Comparison of ENCODE assay signal across 8 cellular contexts in the genomic region with DNA sequence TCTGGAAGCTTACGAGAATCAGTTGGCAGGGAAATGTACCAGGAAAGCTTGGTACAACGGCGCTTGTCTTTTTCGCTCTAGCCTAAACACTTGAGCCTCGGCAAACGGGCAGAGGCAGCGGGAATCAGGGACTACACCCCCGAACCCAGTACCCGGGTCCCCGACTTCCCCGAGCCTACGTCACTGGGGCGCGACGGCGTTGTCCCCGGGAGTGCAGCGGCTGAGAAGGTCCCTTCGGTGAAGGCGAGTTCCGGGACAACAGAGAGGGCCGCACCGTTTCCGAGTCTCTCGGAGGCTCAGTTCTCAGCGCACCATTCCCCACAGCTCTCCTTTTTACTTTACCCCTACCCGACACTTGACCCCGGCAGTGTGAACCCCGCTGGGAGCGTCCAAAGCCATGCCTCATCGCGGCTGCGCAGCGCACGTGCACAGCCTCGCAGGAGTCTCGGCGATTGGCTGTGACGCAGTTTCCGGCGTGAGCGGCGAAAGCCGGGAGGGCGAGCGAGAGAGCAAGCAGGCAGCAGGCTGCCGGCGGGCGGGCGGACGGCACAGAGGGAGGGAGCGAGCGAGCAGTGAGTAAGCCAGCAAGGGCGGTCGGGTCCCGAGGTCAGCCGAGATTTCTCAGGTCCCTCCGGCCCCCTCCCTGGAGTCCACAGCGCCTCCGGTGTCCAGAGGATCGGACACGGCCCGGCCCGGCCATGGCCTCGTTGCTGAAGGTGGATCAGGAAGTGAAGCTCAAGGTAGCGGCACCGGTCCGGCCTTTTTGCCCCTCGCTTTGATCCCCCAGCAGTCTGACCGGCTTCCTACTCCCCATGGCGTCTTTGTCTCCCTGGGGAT. TPM values are rescaled to one million over a fixed set of nuclear protein-coding genes. Genes with fewer than 3 reads are reported as not detected.
DNase-seq lines count a peak whose midpoint lies in the region; ATAC-seq lines count a peak whose summit lies in the region.

A gene with protein sequence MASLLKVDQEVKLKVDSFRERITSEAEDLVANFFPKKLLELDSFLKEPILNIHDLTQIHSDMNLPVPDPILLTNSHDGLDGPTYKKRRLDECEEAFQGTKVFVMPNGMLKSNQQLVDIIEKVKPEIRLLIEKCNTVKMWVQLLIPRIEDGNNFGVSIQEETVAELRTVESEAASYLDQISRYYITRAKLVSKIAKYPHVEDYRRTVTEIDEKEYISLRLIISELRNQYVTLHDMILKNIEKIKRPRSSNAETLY (plus strand): TSS at position 464 of the 837 bp plus-strand sequence. CDS start 235 bp downstream, at position 699.

- H3K4me1 ChIP-seq in endocrine pancreas (ENCODE audit: control insufficient read depth, insufficient read depth, low read length): peaks cover 13% of the 10 kb centered on the region

- no peaks in the 10 kb centered on the region for H3K27me3 ChIP-seq in endocrine pancreas (ENCODE audit: control insufficient read depth, insufficient read depth, low read length)

- peaks cover 29% of the 10 kb centered on the region for H3K4me1 Mint-ChIP-seq in activated CD8-positive, alpha-beta memory T cell treated with anti-CD3 and anti-CD28 coated beads, Interleukin-2, amount 10 ng/mL, durations not matched to agents 7 days and 5 days

- CTCF ChIA-PET in activated CD8-positive, alpha-beta memory T cell treated with anti-CD3 and anti-CD28 coated beads, Interleukin-2, amount 10 ng/mL, durations not matched to agents 7 days and 5 days (lab: Charles Lee): interaction anchor here (0.9 to 3.9 kb wide), 12 partner anchors 9 to 255 kb away, joined by 3 to 33 read pairs (median 4); partner anchors contain the start of genes AOC2, BECN1, PSMC3IP and RPL27

- peak within 1 kb of the TSS; percentile 99 for H3K9ac ChIP-seq in endocrine pancreas (ENCODE audit: control insufficient read depth, insufficient read depth, low read length)

- peak within 1 kb of the TSS; percentile 97 for H3K27ac Mint-ChIP-seq in activated CD8-positive, alpha-beta memory T cell treated with anti-CD3 and anti-CD28 coated beads, Interleukin-2, amount 10 ng/mL, durations not matched to agents 7 days and 5 days

- peak within 1 kb of the TSS; percentile 88 for H3K4me3 ChIP-seq in endocrine pancreas (ENCODE audit: control insufficient read depth, insufficient read depth, low read length)

- ATAC-seq in GM19468 (IDR thresholded peaks at IDR 0.05; ENCODE audit: extremely low read depth, unreplicated experiment): peak; percentile 59
- peak; percentile 94 for ATAC-seq in activated CD8-positive, alpha-beta memory T cell treated with anti-CD3 and anti-CD28 coated beads, Interleukin-2, amount 10 ng/mL, durations not matched to agents 7 days and 5 days

- H3K4me3 Mint-ChIP-seq in activated CD8-positive, alpha-beta memory T cell treated with anti-CD3 and anti-CD28 coated beads, Interleukin-2, amount 10 ng/mL, durations not matched to agents 7 days and 5 days: peak within 1 kb of the TSS; percentile 91

- H3K27me3 Mint-ChIP-seq in activated CD8-positive, alpha-beta memory T cell treated with anti-CD3 and anti-CD28 coated beads, Interleukin-2, amount 10 ng/mL, durations not matched to agents 7 days and 5 days: peaks cover 3% of the 10 kb centered on the region

- peaks cover 8% of the 10 kb centered on the region for H3K36me3 ChIP-seq in endocrine pancreas (ENCODE audit: control insufficient read depth, insufficient read depth, low read length)

- H3K9me3 Mint-ChIP-seq in activated CD8-positive, alpha-beta memory T cell treated with anti-CD3 and anti-CD28 coated beads, Interleukin-2, amount 10 ng/mL, durations not matched to agents 7 days and 5 days (ENCODE audit: low read depth): no peaks in the 10 kb centered on the region

- DNase-seq in COLO829 (ENCODE audit: low spot score) (peak; percentile 90), HT-29 (ENCODE audit: low spot score) (peak; percentile 88), NOMO-1 treated with DMSO at 0.1 percent for 48 hours (lab: John Stamatoyannopoulos, UW; ENCODE audit: unreplicated experiment) (peak; percentile 86), mesenteric fat pad (ENCODE audit: low spot score) (peak; percentile 97)
- DNase-seq in activated CD8-positive, alpha-beta memory T cell treated with anti-CD3 and anti-CD28 coated beads, Interleukin-2, amount 10 ng/mL, durations not matched to agents 7 days and 5 days: peak; percentile 94
- peak; percentile 84 for DNase-seq in stimulated activated CD8-positive, alpha-beta memory T cell treated with anti-CD3 and anti-CD28 coated beads, Interleukin-15, amount 100 ng/mL, for 24 hours (ENCODE audit: low read depth)

- H3K9me3 ChIP-seq in endocrine pancreas (ENCODE audit: control insufficient read depth, low read length): no peaks in the 10 kb centered on the region

- peaks cover 22% of the 10 kb centered on the region for H3K36me3 Mint-ChIP-seq in activated CD8-positive, alpha-beta memory T cell treated with anti-CD3 and anti-CD28 coated beads, Interleukin-2, amount 10 ng/mL, durations not matched to agents 7 days and 5 days

RNA-seq across cellular contexts. Expression of the gene that starts here (rescaled TPM):
- 96.8 and 142 TPM in 2 replicates for total RNA-seq in HT-29 (2014; rRNA removed; shearing (Covaris generic))
- 100 to 1,000 TPM; 123 to 166 TPM for total RNA-seq in activated CD8-positive, alpha-beta memory T cell treated with anti-CD3 and anti-CD28 coated beads, Interleukin-2, amount 10 ng/mL, durations not matched to agents 7 days and 5 days
- total RNA-seq in mesenteric fat pad: 144 TPM

Comparison
In these comparisons a context has a peak if more than half of its experiments do, and no peak if none do; other contexts are left out.
1. Peak in every context shown above with its lines: DNase-seq, ATAC-seq and H3K4me3 ChIP-seq.